13 cellular contexts compared by ENCODE assay signal in the genomic region with DNA sequence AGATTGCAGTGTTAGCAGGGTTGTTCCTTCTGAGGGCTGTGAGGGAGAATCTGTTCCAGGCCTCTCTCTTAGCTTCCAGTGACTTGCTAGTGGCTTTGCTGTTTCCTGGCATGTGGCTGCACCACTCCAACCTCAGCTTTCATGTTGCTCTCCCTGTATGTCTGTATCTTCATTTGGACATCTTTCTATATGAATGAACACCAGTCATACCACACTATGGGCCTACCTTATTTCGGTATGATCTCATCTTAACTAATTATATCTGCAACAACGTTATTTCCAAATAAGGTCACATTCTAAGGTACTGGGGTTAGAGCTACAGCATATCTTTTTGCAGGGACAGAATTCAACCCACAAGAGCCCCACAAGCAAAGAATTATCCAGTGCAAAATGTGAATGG.
DNase-seq lines count a peak whose midpoint lies in the region; ATAC-seq lines count a peak whose summit lies in the region.
"Had no signal": no experiment of that assay in that cellular context is flagged by ENCODE, and none has a peak within 500 bp of the region (broad histone marks: within the 10 kb centered on the region; RNA-seq: fewer than 3 reads in every experiment).

No MANE protein-coding gene starts in this region.

- ATAC-seq in GM18499 (IDR thresholded peaks at IDR 0.05; ENCODE audit: insufficient read depth, unreplicated experiment), result peak; percentile 77
- ATAC-seq in GM19468 (IDR thresholded peaks at IDR 0.05; ENCODE audit: extremely low read depth, unreplicated experiment), result peak; percentile 26
- ATAC-seq in HG03039 (IDR thresholded peaks at IDR 0.05; ENCODE audit: unreplicated experiment), result peak; percentile 49
- ATAC-seq: heart right ventricle, HepG2, right lobe of liver had no signal

- DNase-seq in mesenteric fat pad (ENCODE audit: low spot score) (no peak), mesenchymal stem cell (no peak)
- DNase-seq in activated naive CD4-positive, alpha-beta T cell (lab: John Stamatoyannopoulos, UW), result no peak
- DNase-seq: activated naive CD4-positive, alpha-beta T cell treated with anti-CD3 and anti-CD28 coated beads, Interleukin-2, amount 50 U/mL, for 16 hours; heart right ventricle; HFFc6; NCI-H2029 treated with DMSO at 0.1 percent for 48 hours; right lobe of liver had no signal

- H3K27ac ChIP-seq in cingulate gyrus (ENCODE audit: low read depth, low read length) (peak overlapping the region; percentile 54), mesenchymal stem cell (ENCODE audit: low read length, poor library complexity, severe bottlenecking) (no peak overlapping the region)
- H3K27ac ChIP-seq: heart right ventricle, right lobe of liver had no signal

- no peak overlapping the region for H4K91ac ChIP-seq in mesenchymal stem cell (ENCODE audit: low read length)

- no peak overlapping the region for H3K23ac ChIP-seq in mesenchymal stem cell (ENCODE audit: low read length in 2 of 2)

- no peak overlapping the region for H2AFZ ChIP-seq in mesenchymal stem cell (ENCODE audit: low read depth, low read length)

- H3K18ac ChIP-seq in mesenchymal stem cell (ENCODE audit: low read depth in 1 of 2, low read length in 2 of 2), result no peak overlapping the region

- WGBS in mesenchymal stem cell, result 85% methylated on average over 2 of the region's 2 CpGs

- H2BK12ac ChIP-seq in mesenchymal stem cell (ENCODE audit: low read length in 2 of 2), result no peak overlapping the region

- no peaks in the 10 kb centered on the region for H3K9me3 ChIP-seq in mesenchymal stem cell (ENCODE audit: control insufficient read depth, low read length)
- H3K9me3 ChIP-seq: right lobe of liver had no signal

- H4K8ac ChIP-seq in mesenchymal stem cell (ENCODE audit: low read length), result no peak overlapping the region

- no peak overlapping the region for H2BK120ac ChIP-seq in mesenchymal stem cell (ENCODE audit: low read depth, low read length)

- H2BK5ac ChIP-seq in mesenchymal stem cell (ENCODE audit: low read depth, low read length, poor library complexity, severe bottlenecking), result no peak overlapping the region

- no peaks in the 10 kb centered on the region for H3K36me3 ChIP-seq in mesenchymal stem cell (ENCODE audit: control insufficient read depth in 1 of 2, insufficient read depth in 2 of 2, low read depth in 1 of 2, low read length in 2 of 2)
- H3K36me3 ChIP-seq: right lobe of liver had no signal

- no peaks in the 10 kb centered on the region for H3K79me1 ChIP-seq in mesenchymal stem cell (replicated peaks; ENCODE audit: low read length, poor library complexity, severe bottlenecking)

- no peaks in the 10 kb centered on the region for H3K4me1 ChIP-seq in mesenchymal stem cell (ENCODE audit: control insufficient read depth, insufficient read depth, low read depth, low read length)
- H3K4me1 ChIP-seq: heart right ventricle, right lobe of liver had no signal

- H2BK15ac ChIP-seq in mesenchymal stem cell (ENCODE audit: low read depth, poor library complexity, severe bottlenecking), result no peak overlapping the region

- no peak overlapping the region for H3K14ac ChIP-seq in mesenchymal stem cell (ENCODE audit: low read length in 2 of 2)

- no peak overlapping the region for H3K4me3 ChIP-seq in mesenchymal stem cell (ENCODE audit: insufficient read depth in 1 of 2, low read depth in 1 of 2, low read length in 2 of 2)
- H3K4me3 ChIP-seq: heart right ventricle, right lobe of liver had no signal

- H3K27me3 ChIP-seq in mesenchymal stem cell (ENCODE audit: control insufficient read depth in 1 of 2, insufficient read depth in 1 of 2, low read length in 2 of 2), result peaks cover 0 to 10% of the 10 kb centered on the region in 2 experiments
- H3K27me3 ChIP-seq: heart right ventricle, right lobe of liver had no signal

- no peak overlapping the region for H3K4ac ChIP-seq in mesenchymal stem cell (ENCODE audit: low read depth in 1 of 2, low read length in 2 of 2)

- H3K9ac ChIP-seq in mesenchymal stem cell (ENCODE audit: low read length), result no peak overlapping the region

- H2AK5ac ChIP-seq in mesenchymal stem cell (ENCODE audit: low read length, severe bottlenecking), result no peak overlapping the region

- no peak overlapping the region for H3K4me2 ChIP-seq in mesenchymal stem cell (ENCODE audit: low read length, poor library complexity, severe bottlenecking)

Comparison
In these comparisons a context has a peak if more than half of its experiments do, and no peak if none do; other contexts are left out.
1. ATAC-seq: peak in every context shown above with its lines; median percentile 77 in GM18499; 49 in HG03039; 26 in GM19468.